ENCODE assay signal across 16 cellular contexts in the genomic region with DNA sequence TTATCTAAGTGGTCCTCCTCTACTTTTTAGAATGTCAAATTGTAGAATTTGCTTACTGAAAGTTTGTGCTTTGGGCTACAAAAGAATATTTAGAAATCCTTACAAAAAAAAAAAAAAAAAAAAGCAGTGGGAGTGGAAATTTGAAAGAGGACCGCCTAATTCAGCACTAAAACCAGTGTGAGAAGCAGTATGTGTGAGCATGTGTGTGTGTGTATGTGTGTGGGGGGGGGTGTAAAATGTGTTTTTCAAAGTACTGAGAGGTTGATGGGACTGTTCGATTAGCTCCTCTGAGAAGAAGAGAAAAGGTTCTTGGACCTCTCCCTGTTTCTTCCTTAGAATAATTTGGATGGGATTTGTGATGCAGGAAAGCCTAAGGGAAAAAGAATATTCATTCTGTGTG. TPM values are rescaled to one million over a fixed set of nuclear protein-coding genes. Genes with fewer than 3 reads are reported as not detected.
DNase-seq lines count a peak whose midpoint lies in the region; ATAC-seq and TF ChIP-seq lines count a peak whose summit lies in the region.
"Had no signal": no experiment of that assay in that cellular context is flagged by ENCODE, and none has a peak within 500 bp of the region (broad histone marks: within the 10 kb centered on the region; RNA-seq: fewer than 3 reads in every experiment).

A gene with protein sequence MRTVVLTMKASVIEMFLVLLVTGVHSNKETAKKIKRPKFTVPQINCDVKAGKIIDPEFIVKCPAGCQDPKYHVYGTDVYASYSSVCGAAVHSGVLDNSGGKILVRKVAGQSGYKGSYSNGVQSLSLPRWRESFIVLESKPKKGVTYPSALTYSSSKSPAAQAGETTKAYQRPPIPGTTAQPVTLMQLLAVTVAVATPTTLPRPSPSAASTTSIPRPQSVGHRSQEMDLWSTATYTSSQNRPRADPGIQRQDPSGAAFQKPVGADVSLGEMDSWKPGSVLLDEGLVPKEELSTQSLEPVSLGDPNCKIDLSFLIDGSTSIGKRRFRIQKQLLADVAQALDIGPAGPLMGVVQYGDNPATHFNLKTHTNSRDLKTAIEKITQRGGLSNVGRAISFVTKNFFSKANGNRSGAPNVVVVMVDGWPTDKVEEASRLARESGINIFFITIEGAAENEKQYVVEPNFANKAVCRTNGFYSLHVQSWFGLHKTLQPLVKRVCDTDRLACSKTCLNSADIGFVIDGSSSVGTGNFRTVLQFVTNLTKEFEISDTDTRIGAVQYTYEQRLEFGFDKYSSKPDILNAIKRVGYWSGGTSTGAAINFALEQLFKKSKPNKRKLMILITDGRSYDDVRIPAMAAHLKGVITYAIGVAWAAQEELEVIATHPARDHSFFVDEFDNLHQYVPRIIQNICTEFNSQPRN (plus strand): TSS at position 175 of the 400 bp plus-strand sequence. CDS start 19,664 bp downstream, outside the sequence.

- ATAC-seq in PC-3 (no peak), psoas muscle (peak in 1 of 4 donors; percentile 75)
- ATAC-seq in activated CD8-positive, alpha-beta T cell treated with anti-CD3 and anti-CD28 coated beads, Interleukin-2, amount 10 ng/mL, durations not matched to agents 7 days and 5 days = no peak
- ATAC-seq: stimulated activated naive B cell treated with anti-CD40 and anti-IgM and Interleukin-4, amounts not matched to agents 10 μg/mL and 1 μg/mL and 100 μg/mL, for 72 hours had no signal

- H3K36me3 ChIP-seq in PC-3 (ENCODE audit: low read depth, low read length) (no peaks in the 10 kb centered on the region), psoas muscle (ENCODE audit: insufficient read depth in 1 of 2, low read depth in 1 of 2) (no peaks in the 10 kb centered on the region), WERI-Rb-1 (no peaks in the 10 kb centered on the region)

- no peaks in the 10 kb centered on the region for H3K9me3 ChIP-seq in PC-3 (ENCODE audit: low read length)
- no peaks in the 10 kb centered on the region for H3K9me3 ChIP-seq in psoas muscle
- H3K9me3 ChIP-seq in WERI-Rb-1 (ENCODE audit: severe bottlenecking) = no peaks in the 10 kb centered on the region

- H3K9ac ChIP-seq in PC-3 (ENCODE audit: low read length) = no peak within 1 kb of the TSS

- H3F3A ChIP-seq in PC-3 (ENCODE audit: low read length, unreplicated experiment) = no peaks in the 10 kb centered on the region

- no peaks in the 10 kb centered on the region for H3K36me3 Mint-ChIP-seq in activated CD8-positive, alpha-beta T cell treated with anti-CD3 and anti-CD28 coated beads, Interleukin-2, amount 10 ng/mL, durations not matched to agents 7 days and 5 days (ENCODE audit: low read depth)
- H3K36me3 Mint-ChIP-seq: CD14-positive monocyte; stimulated activated naive B cell treated with anti-CD40 and anti-IgM and Interleukin-4, amounts not matched to agents 10 μg/mL and 1 μg/mL and 100 μg/mL, for 72 hours had no signal

- H2AFZ ChIP-seq in PC-3 (ENCODE audit: low read length) = peak within 1 kb of the TSS; percentile 24; the same call in 1 of the 2 replicates
- H2AFZ ChIP-seq: GM23338 had no signal

- CTCF ChIA-PET in PC-3 (lab: Charles Lee) = interaction anchor here (0.7 kb wide), 1 partner anchor 68 kb away, joined by 19 read pairs; no protein-coding TSS in a partner anchor
- CTCF ChIA-PET in activated CD8-positive, alpha-beta T cell treated with anti-CD3 and anti-CD28 coated beads, Interleukin-2, amount 10 ng/mL, durations not matched to agents 7 days and 5 days (lab: Charles Lee) = no interaction called here

- WGBS in psoas muscle, 3 donors = 28 to 41% (median 34%) methylated on average over 2 of the region's 2 CpGs

- H3K4me1 ChIP-seq in PC-3 (ENCODE audit: insufficient read depth, low read length) (peaks cover 12% of the 10 kb centered on the region), psoas muscle (no peaks in the 10 kb centered on the region)

- intact Hi-C loops in PC-3 (cut with micrococcal nuclease) = loop anchor here (5.0 to 10.0 kb wide), 2 partner anchors 81 to 218 kb away; no protein-coding TSS in a partner anchor
- intact Hi-C loops in psoas muscle (cut with DNase I) = no loop called here

- H3K4me3 ChIP-seq in PC-3 (ENCODE audit: low read length) (no peak within 1 kb of the TSS), psoas muscle (peak within 1 kb of the TSS; percentile 51), WERI-Rb-1 (ENCODE audit: low read depth, low read length) (no peak within 1 kb of the TSS)
- H3K4me3 ChIP-seq: GM23338 had no signal

- H3K27ac ChIP-seq in PC-3 (ENCODE audit: low read length) = no peak within 1 kb of the TSS
- H3K27ac ChIP-seq in psoas muscle = no peak within 1 kb of the TSS
- H3K27ac ChIP-seq in WERI-Rb-1 = no peak within 1 kb of the TSS

- H3K27me3 ChIP-seq in PC-3 (ENCODE audit: low read length) = no peaks in the 10 kb centered on the region
- no peaks in the 10 kb centered on the region for H3K27me3 ChIP-seq in psoas muscle (ENCODE audit: insufficient read depth in 3 of 3, low read length in 2 of 3)
- H3K27me3 ChIP-seq in WERI-Rb-1 (ENCODE audit: insufficient read depth, low read depth, severe bottlenecking) = no peaks in the 10 kb centered on the region

- H3K79me2 ChIP-seq in PC-3 (ENCODE audit: low read length) = no peaks in the 10 kb centered on the region

- H3K9me2 ChIP-seq in PC-3 (replicated peaks; ENCODE audit: low read length) = no peaks in the 10 kb centered on the region

- no peaks in the 10 kb centered on the region for H4K20me1 ChIP-seq in PC-3 (ENCODE audit: low read length)

- H3K4me3 Mint-ChIP-seq in activated CD8-positive, alpha-beta T cell treated with anti-CD3 and anti-CD28 coated beads, Interleukin-2, amount 10 ng/mL, durations not matched to agents 7 days and 5 days = no peak within 1 kb of the TSS
- H3K4me3 Mint-ChIP-seq: CD14-positive monocyte; GM23338; stimulated activated naive B cell treated with anti-CD40 and anti-IgM and Interleukin-4, amounts not matched to agents 10 μg/mL and 1 μg/mL and 100 μg/mL, for 72 hours had no signal

- no peak within 1 kb of the TSS for H3K27ac Mint-ChIP-seq in activated CD8-positive, alpha-beta T cell treated with anti-CD3 and anti-CD28 coated beads, Interleukin-2, amount 10 ng/mL, durations not matched to agents 7 days and 5 days
- H3K27ac Mint-ChIP-seq: CD14-positive monocyte; GM23338; stimulated activated naive B cell treated with anti-CD40 and anti-IgM and Interleukin-4, amounts not matched to agents 10 μg/mL and 1 μg/mL and 100 μg/mL, for 72 hours had no signal

- H3K27me3 Mint-ChIP-seq in activated CD8-positive, alpha-beta T cell treated with anti-CD3 and anti-CD28 coated beads, Interleukin-2, amount 10 ng/mL, durations not matched to agents 7 days and 5 days (ENCODE audit: low read depth) = peaks cover 9% of the 10 kb centered on the region
- H3K27me3 Mint-ChIP-seq: stimulated activated naive B cell treated with anti-CD40 and anti-IgM and Interleukin-4, amounts not matched to agents 10 μg/mL and 1 μg/mL and 100 μg/mL, for 72 hours had no signal

- no peaks in the 10 kb centered on the region for H3K9me3 Mint-ChIP-seq in activated CD8-positive, alpha-beta T cell treated with anti-CD3 and anti-CD28 coated beads, Interleukin-2, amount 10 ng/mL, durations not matched to agents 7 days and 5 days (ENCODE audit: insufficient read depth)
- H3K9me3 Mint-ChIP-seq: GM23338; stimulated activated naive B cell treated with anti-CD40 and anti-IgM and Interleukin-4, amounts not matched to agents 10 μg/mL and 1 μg/mL and 100 μg/mL, for 72 hours had no signal

- DNase-seq in EH (ENCODE audit: low read depth) (peak; percentile 56), PC-3 (no peak), fibroblast of peridontal ligament (ENCODE audit: extremely low read depth) (peak; percentile 69), psoas muscle (no peak), WERI-Rb-1 (no peak), HUDEP-2 (lab: John Stamatoyannopoulos, UW; ENCODE audit: unreplicated experiment in 76 of 76) (no peak)
- DNase-seq in activated CD8-positive, alpha-beta T cell treated with anti-CD3 and anti-CD28 coated beads, Interleukin-2, amount 10 ng/mL, durations not matched to agents 7 days and 5 days = no peak
- no peak for DNase-seq in stimulated activated naive CD4-positive, alpha-beta T cell (lab: John Stamatoyannopoulos, UW)
- DNase-seq: activated CD4-positive, alpha-beta T cell treated with anti-CD3 and anti-CD28 coated beads for 4 hours; activated effector memory CD4-positive, alpha-beta T cell treated with anti-CD3 and anti-CD28 coated beads, Interleukin-2, amount 50 U/mL, for 16 hours; hippocampal formation; KG1; stimulated activated CD4-positive, alpha-beta T cell treated with anti-CD3 and anti-CD28 coated beads, Interleukin-15, amount 100 ng/mL, for 24 hours; stimulated activated naive B cell treated with anti-CD40 and anti-IgM and Interleukin-4, amounts not matched to agents 10 μg/mL and 1 μg/mL and 100 μg/mL, for 72 hours had no signal

- BruUV-seq in PC-3 (replicated peaks; lab: Mats Ljungman, UMichigan) = no TSS peak

- no peak for TF ChIP-seq CTCF in PC-3 (conservative IDR thresholded peaks at IDR 0.05; ENCODE audit: low read depth, low read length)
- no peak for TF ChIP-seq CTCF in psoas muscle (IDR thresholded peaks at IDR 0.05)
- TF ChIP-seq CTCF in WERI-Rb-1 (IDR thresholded peaks at IDR 0.05; ENCODE audit: low read depth, low read length) = no peak

- no peaks in the 10 kb centered on the region for H3K4me1 Mint-ChIP-seq in activated CD8-positive, alpha-beta T cell treated with anti-CD3 and anti-CD28 coated beads, Interleukin-2, amount 10 ng/mL, durations not matched to agents 7 days and 5 days (ENCODE audit: low read depth)
- H3K4me1 Mint-ChIP-seq: stimulated activated naive B cell treated with anti-CD40 and anti-IgM and Interleukin-4, amounts not matched to agents 10 μg/mL and 1 μg/mL and 100 μg/mL, for 72 hours had no signal

- H3K4me2 ChIP-seq in PC-3 (ENCODE audit: low read length) = peak within 1 kb of the TSS; percentile 47
- H3K4me2 ChIP-seq: GM23338 had no signal

- POLR2A ChIA-PET in PC-3 (lab: Charles Lee; ENCODE audit: unreplicated experiment) = no interaction called here
- POLR2A ChIA-PET in activated CD8-positive, alpha-beta T cell treated with anti-CD3 and anti-CD28 coated beads, Interleukin-2, amount 10 ng/mL, durations not matched to agents 7 days and 5 days (lab: Charles Lee) = no interaction called here

RNA-seq across cellular contexts. Expression of the gene that starts here (rescaled TPM):
- not detected in 2 replicates for total RNA-seq in PC-3 (2014; rRNA removed)
- 1 to 10 TPM; 1.2 to 8.5 (median 2.9) TPM for total RNA-seq in psoas muscle
- 1 to 10 TPM; 4.5 to 8.4 (median 4.5) TPM for polyA plus RNA-seq in psoas muscle
- total RNA-seq in activated CD8-positive, alpha-beta T cell treated with anti-CD3 and anti-CD28 coated beads, Interleukin-2, amount 10 ng/mL, durations not matched to agents 7 days and 5 days = not detected
- total RNA-seq: GM23338 had no signal
- polyA plus RNA-seq: CD14-positive monocyte, GM23338 had no signal

Comparison
In these comparisons a context has a peak if more than half of its experiments do, and no peak if none do; other contexts are left out.
1. DNase-seq: peak in EH (single experiment) and fibroblast of peridontal ligament (single experiment); none in PC-3 (single experiment), psoas muscle (0 of 2), activated CD8-positive, alpha-beta T cell treated with anti-CD3 and anti-CD28 coated beads, Interleukin-2, amount 10 ng/mL, durations not matched to agents 7 days and 5 days (single experiment), stimulated activated naive CD4-positive, alpha-beta T cell (0 of 6), WERI-Rb-1 (single experiment) and HUDEP-2 (0 of 76).